25 cellular contexts compared by ENCODE assay signal in the genomic region with DNA sequence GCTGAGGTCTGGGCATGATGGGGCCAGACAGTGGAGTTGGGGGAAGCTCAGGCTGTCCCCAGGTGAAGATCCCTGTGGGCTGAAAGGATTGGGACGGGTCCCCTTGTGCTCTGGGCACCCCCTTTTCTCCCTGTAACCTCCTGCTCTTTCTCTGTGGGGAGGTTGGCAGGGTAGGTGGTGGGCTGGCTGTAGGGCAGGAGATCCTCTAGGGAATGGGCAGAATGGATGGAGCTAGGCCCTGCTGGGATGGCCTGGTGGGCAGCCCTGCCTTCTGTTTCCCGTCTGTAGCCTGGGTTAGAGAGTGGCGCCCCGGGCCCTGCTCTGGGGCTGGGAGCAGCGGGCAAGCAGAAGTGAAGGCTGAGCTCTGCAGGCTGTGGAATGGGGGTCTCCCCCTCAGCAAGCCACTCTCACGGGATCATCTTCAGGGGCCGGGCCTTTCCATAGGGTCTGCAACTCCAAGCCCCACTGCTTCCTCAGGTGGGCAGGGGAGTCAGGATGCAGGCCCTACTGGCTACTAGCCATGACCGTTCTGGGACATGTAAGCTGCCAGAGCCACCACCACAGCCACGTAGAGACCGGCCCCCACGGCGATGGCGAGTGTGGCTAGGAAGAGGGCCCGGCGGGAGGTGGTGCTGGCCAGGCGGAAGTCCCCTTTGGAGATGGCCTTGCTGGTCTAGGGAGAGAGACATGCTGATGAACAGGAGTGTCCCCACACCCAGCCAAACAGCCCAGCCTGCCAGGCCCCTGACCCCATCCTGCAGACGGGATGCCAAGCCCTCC. TPM values are rescaled to one million over a fixed set of nuclear protein-coding genes. Genes with fewer than 3 reads are reported as not detected.
"Had no signal": no experiment of that assay in that cellular context is flagged by ENCODE, and none has a peak within 500 bp of the region (broad histone marks: within the 10 kb centered on the region; RNA-seq: fewer than 3 reads in every experiment).

No MANE protein-coding gene starts in this region.

- H3K27ac ChIP-seq: dorsolateral prefrontal cortex, heart left ventricle, neutrophil, suprapubic skin, thyroid gland had no signal

- H3K4me3 ChIP-seq: dorsolateral prefrontal cortex, heart left ventricle, suprapubic skin, thyroid gland had no signal

- H3K27me3 ChIP-seq: thyroid gland had no signal

- H3K36me3 Mint-ChIP-seq: type B pancreatic cell had no signal

- ATAC-seq: esophagus mucosa; heart left ventricle; stimulated activated naive CD8-positive, alpha-beta T cell treated with anti-CD3 and anti-CD28 coated beads, Interleukin-15, Interleukin-2, amounts not matched to agents 100 U/mL and 50 U/mL, for 24 hours had no signal

- H3K27ac Mint-ChIP-seq: nephron progenitor cell, type B pancreatic cell had no signal

- FAIRE-seq: endometrium, frontal cortex, small intestine, urothelium cell line had no signal

- H3K4me3 Mint-ChIP-seq: nephron progenitor cell, type B pancreatic cell had no signal

- H3K9me3 Mint-ChIP-seq: nephron progenitor cell, type B pancreatic cell had no signal

- DNase-seq: cortex of kidney; effector CD8-positive, alpha-beta T cell; heart left ventricle; hippocampal formation; kidney glomerular epithelial cell; mammary epithelial cell; midbrain; nephron progenitor cell; small intestine; stimulated activated CD4-positive, alpha-beta T cell treated with anti-CD3 and anti-CD28 coated beads, Interleukin-12 subunit alpha, Interleukin-12 subunit beta, amount 100 ng/mL, for 4 hours; stimulated activated naive CD8-positive, alpha-beta T cell treated with anti-CD3 and anti-CD28 coated beads, Interleukin-15, Interleukin-2, amounts not matched to agents 100 U/mL and 50 U/mL, for 24 hours; thyroid gland had no signal

- H3K36me3 ChIP-seq: heart left ventricle, neutrophil, suprapubic skin, thyroid gland had no signal

RNA-seq across cellular contexts. Expression of a gene that starts 18.8 kb away (rescaled TPM):
- total RNA-seq: esophagus mucosa, fibroblast of lung, glomerular endothelial cell, mammary epithelial cell, osteoblast, pulmonary artery endothelial cell had no signal
- polyA plus RNA-seq: fibroblast of lung, liver, mammary epithelial cell had no signal

RNA-seq across cellular contexts. Expression of a gene that starts 58.9 kb away (rescaled TPM):
- total RNA-seq: dorsolateral prefrontal cortex, esophagus mucosa, fibroblast of lung, frontal cortex, glomerular endothelial cell, heart left ventricle, liver, mammary epithelial cell, osteoblast, pulmonary artery endothelial cell, thyroid gland had no signal
- polyA plus RNA-seq: fibroblast of lung, heart left ventricle, liver, mammary epithelial cell had no signal
